ENCODE assay signal across 8 cellular contexts in the genomic region with DNA sequence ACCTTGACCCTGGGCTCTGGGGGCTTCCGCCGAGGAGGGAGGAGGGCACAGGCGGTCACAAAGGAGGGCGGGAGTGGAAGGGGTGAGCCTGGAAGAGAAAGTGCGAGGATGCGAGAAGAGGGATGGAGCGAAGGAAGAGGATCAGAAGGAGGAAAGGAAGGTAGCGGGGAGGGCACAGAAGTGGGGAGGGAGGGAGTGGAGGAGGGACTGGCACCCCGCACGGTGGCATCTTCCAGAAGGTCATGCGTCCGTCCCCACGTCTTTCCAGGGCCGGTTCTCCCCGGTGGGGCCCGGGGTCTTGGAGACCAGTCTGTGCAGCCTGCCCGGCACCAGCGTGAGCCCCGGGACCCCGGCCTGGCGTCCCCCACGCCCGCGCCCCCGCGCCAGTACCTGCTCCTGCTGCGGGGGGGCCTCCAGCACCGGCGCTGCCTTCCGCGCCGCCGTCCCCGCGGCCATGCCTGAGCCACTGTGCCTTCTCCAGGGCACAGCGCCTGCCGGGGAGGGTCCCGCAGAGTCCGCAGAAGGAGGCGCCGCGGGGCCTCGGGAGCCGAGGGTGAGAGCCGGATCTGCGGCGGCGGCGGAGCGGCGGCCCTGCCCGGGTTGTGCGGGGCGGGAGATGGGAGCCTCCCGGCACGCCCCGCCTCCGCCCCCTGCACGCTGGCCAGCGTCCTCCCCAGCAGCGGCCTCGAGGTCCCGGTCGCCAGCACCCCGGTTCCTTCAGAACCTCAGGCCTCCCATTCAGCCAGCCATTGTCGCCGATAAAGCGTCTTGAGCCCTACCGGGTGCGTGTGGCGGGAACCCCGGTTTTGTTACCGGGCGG. TPM values are rescaled to one million over a fixed set of nuclear protein-coding genes. Genes with fewer than 3 reads are reported as not detected.
DNase-seq lines count a peak whose midpoint lies in the region; ATAC-seq and TF ChIP-seq lines count a peak whose summit lies in the region.

A gene (minus strand): TSS at position 618 of the 820 bp plus-strand sequence. CDS start 162 bp downstream, at position 456.

- H2AFZ ChIP-seq in fibroblast of lung (ENCODE audit: low read length): no peak within 1 kb of the TSS

- peak within 1 kb of the TSS; percentile 52 for H3K4me3 Mint-ChIP-seq in activated B cell treated with CpG ODN at 0.5 μM for 24 hours

- peaks cover 15% of the 10 kb centered on the region for H3K27me3 ChIP-seq in fibroblast of lung (ENCODE audit: control insufficient read depth, insufficient read depth, low read length)

- H3K27ac Mint-ChIP-seq in activated B cell treated with CpG ODN at 0.5 μM for 24 hours: no peak within 1 kb of the TSS

- no peak within 1 kb of the TSS for H3K9ac ChIP-seq in fibroblast of lung (ENCODE audit: insufficient read depth, low read length)

- no peaks in the 10 kb centered on the region for H4K20me1 ChIP-seq in fibroblast of lung (ENCODE audit: control insufficient read depth, extremely low read depth, insufficient read depth, low read length)

- no peaks in the 10 kb centered on the region for H3K4me1 ChIP-seq in fibroblast of lung (ENCODE audit: control insufficient read depth, extremely low read depth, insufficient read depth, low read length)

- no peaks in the 10 kb centered on the region for H3K36me3 Mint-ChIP-seq in activated B cell treated with CpG ODN at 0.5 μM for 24 hours (ENCODE audit: low read depth)

- H3K27me3 Mint-ChIP-seq in activated B cell treated with CpG ODN at 0.5 μM for 24 hours: peaks cover 49% of the 10 kb centered on the region

- ATAC-seq in activated B cell treated with CpG ODN at 0.5 μM for 24 hours (ENCODE audit: low read depth) (no peak), omental fat pad (ENCODE audit: low FRiP score) (peak; percentile 55)

- no peaks in the 10 kb centered on the region for H3K36me3 ChIP-seq in fibroblast of lung (ENCODE audit: control insufficient read depth, insufficient read depth, low read length)

- peak within 1 kb of the TSS in 2 of 4 experiments; percentile 44 to 49 for H3K4me3 ChIP-seq in fibroblast of lung (replicated peaks in 1 of 4; ENCODE audit: control extremely low read depth in 1 of 4, insufficient read depth in 1 of 4, low read depth in 3 of 4, low read length in 4 of 4)

- H3K27ac ChIP-seq in fibroblast of lung (ENCODE audit: insufficient read depth, low read length): no peak within 1 kb of the TSS

- H3K4me1 Mint-ChIP-seq in activated B cell treated with CpG ODN at 0.5 μM for 24 hours: peaks cover 3% of the 10 kb centered on the region

- intact Hi-C loops in activated B cell treated with CpG ODN at 0.5 μM for 24 hours (cut with micrococcal nuclease): no loop called here

- CTCF ChIA-PET in activated B cell treated with CpG ODN at 0.5 μM for 24 hours (lab: Charles Lee): no interaction called here

- peak; percentile 5 for DNase-seq in EL
- no peak for DNase-seq in activated B cell treated with CpG ODN at 0.5 μM for 24 hours
- DNase-seq in fibroblast of lung (ENCODE audit: low read depth in 2 of 2): peak in 1 of 2 donors; percentile 4
- no peak for DNase-seq in omental fat pad (ENCODE audit: low spot score)
- DNase-seq in effector CD8-positive, alpha-beta T cell (lab: John Stamatoyannopoulos, UW): no peak
- DNase-seq in COR-L47 (lab: John Stamatoyannopoulos, UW): no peak
- DNase-seq in ureter (ENCODE audit: low spot score): no peak
- DNase-seq in NCI-H2171 (lab: John Stamatoyannopoulos, UW): no peak

- POLR2A ChIA-PET in activated B cell treated with CpG ODN at 0.5 μM for 24 hours (lab: Charles Lee): no interaction called here

- H3K79me2 ChIP-seq in fibroblast of lung (ENCODE audit: control insufficient read depth, insufficient read depth, low read length): no peaks in the 10 kb centered on the region

- H3K9me3 ChIP-seq in fibroblast of lung (ENCODE audit: control insufficient read depth, insufficient read depth, low read depth, low read length): no peaks in the 10 kb centered on the region

- peaks cover 3% of the 10 kb centered on the region for H3K9me3 Mint-ChIP-seq in activated B cell treated with CpG ODN at 0.5 μM for 24 hours

- H3K4me2 ChIP-seq in fibroblast of lung (ENCODE audit: extremely low read depth, insufficient read depth, low read length): peak within 1 kb of the TSS; percentile 68

- TF ChIP-seq CTCF in activated B cell treated with CpG ODN at 0.5 μM for 24 hours (IDR thresholded peaks at IDR 0.05) (no peak), fibroblast of lung (conservative IDR thresholded peaks at IDR 0.05 in 1 of 2, IDR thresholded peaks at IDR 0.05 in 1 of 2; ENCODE audit: low read depth in 1 of 2, low read length in 2 of 2) (no peak), omental fat pad (IDR thresholded peaks at IDR 0.05) (no peak)

RNA-seq across cellular contexts. Expression of the gene that starts here (rescaled TPM):
- not detected in 2 replicates for total RNA-seq in activated B cell treated with CpG ODN at 0.5 μM for 24 hours
- total RNA-seq in fibroblast of lung: 0.26 TPM in 1 of 2 replicates, not detected in the other
- not detected in 2 replicates for polyA plus RNA-seq in fibroblast of lung
- polyA plus RNA-seq in fibroblast of lung (2012): not detected in 2 replicates
- polyA minus RNA-seq in fibroblast of lung (ENCODE audit: low replicate concordance): not detected in 2 replicates
- total RNA-seq in omental fat pad: 1 to 10 TPM in 1 of 4 donors, under 1 TPM in 1, not detected in 2; 0.28 to 1.4 TPM
- total RNA-seq in ureter: 0.86 TPM
